ENCODE assay signal across 1 cellular context in the genomic region with DNA sequence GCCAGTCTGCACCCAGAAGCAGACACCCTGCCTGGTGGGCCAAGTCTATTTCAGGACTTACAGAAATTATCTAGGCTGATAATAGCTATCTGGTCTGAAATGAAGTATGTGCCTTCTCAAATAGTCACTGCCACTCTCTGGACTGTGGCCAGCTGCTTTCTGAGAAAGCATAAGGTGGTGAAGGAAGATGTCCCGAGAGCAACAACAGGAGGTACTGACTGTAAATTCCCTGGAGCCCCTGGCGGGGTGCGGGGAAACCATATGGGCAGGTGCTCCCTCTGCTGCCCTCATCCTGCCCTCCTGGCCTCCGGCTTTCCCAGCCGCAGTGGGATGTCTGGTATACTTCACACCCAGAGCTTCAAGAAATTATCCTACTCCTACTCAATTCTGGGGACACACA.
TF ChIP-seq lines count a peak whose summit lies in the region.

No MANE protein-coding gene starts in this region.

TF ChIP-seq in WTC11, 78 proteins besides CTCF, POLR2A, EP300 and RAD21 (continued from another document):
- TF ChIP-seq HMGXB4 (CRISPR knock-in tag; IDR thresholded peaks at IDR 0.05): no peak
- no peak for TF ChIP-seq FOXP1 (CRISPR knock-in tag; IDR thresholded peaks at IDR 0.05; ENCODE audit: borderline replicate concordance)
- no peak for TF ChIP-seq FOXK1 (CRISPR knock-in tag; IDR thresholded peaks at IDR 0.05)
- TF ChIP-seq, protein P1, sequence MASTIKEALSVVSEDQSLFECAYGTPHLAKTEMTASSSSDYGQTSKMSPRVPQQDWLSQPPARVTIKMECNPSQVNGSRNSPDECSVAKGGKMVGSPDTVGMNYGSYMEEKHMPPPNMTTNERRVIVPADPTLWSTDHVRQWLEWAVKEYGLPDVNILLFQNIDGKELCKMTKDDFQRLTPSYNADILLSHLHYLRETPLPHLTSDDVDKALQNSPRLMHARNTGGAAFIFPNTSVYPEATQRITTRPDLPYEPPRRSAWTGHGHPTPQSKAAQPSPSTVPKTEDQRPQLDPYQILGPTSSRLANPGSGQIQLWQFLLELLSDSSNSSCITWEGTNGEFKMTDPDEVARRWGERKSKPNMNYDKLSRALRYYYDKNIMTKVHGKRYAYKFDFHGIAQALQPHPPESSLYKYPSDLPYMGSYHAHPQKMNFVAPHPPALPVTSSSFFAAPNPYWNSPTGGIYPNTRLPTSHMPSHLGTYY (CRISPR knock-in tag; IDR thresholded peaks at IDR 0.05): no peak
- no peak for TF ChIP-seq ZNF281 (CRISPR knock-in tag; IDR thresholded peaks at IDR 0.05)
- TF ChIP-seq PRDM15 (CRISPR knock-in tag; IDR thresholded peaks at IDR 0.05): no peak
- no peak for TF ChIP-seq ELF4 (CRISPR knock-in tag; IDR thresholded peaks at IDR 0.05; ENCODE audit: low read depth)
- TF ChIP-seq CBFB (CRISPR knock-in tag; IDR thresholded peaks at IDR 0.05; ENCODE audit: low read depth): no peak
- TF ChIP-seq ZSCAN18 (CRISPR knock-in tag; IDR thresholded peaks at IDR 0.05): no peak
